1 cellular context compared by ENCODE assay signal in genomic region chr4:5138389-5138788, GRCh38.
TF ChIP-seq lines count a peak whose summit lies in the region.

No MANE protein-coding gene starts in this region.

TF ChIP-seq in A549, 52 proteins besides CTCF, POLR2A, EP300 and RAD21 (continued from another document):
- no peak for TF ChIP-seq ATOH8 (CRISPR knock-in tag; IDR thresholded peaks at IDR 0.05; ENCODE audit: low read depth)
- no peak for TF ChIP-seq HOXB5 (CRISPR knock-in tag; IDR thresholded peaks at IDR 0.05)
- TF ChIP-seq BHLHE40 (IDR thresholded peaks at IDR 0.05; ENCODE audit: low read depth, low read length), result no peak
- TF ChIP-seq FOSL2 (IDR thresholded peaks at IDR 0.05), result no peak
- no peak for TF ChIP-seq FOSL2 (CRISPR knock-in tag; IDR thresholded peaks at IDR 0.05)
- no peak for TF ChIP-seq NPAS2 (CRISPR knock-in tag; IDR thresholded peaks at IDR 0.05; ENCODE audit: borderline replicate concordance)
- no peak for TF ChIP-seq JUNB (IDR thresholded peaks at IDR 0.05)
- no peak for TF ChIP-seq HOXB13 (CRISPR knock-in tag; IDR thresholded peaks at IDR 0.05; ENCODE audit: low read depth)
- TF ChIP-seq KDM5A (IDR thresholded peaks at IDR 0.05), result no peak
- TF ChIP-seq ZC3H11A (IDR thresholded peaks at IDR 0.05), result no peak
- no peak for TF ChIP-seq KDM1A (IDR thresholded peaks at IDR 0.05; ENCODE audit: low read depth)
- TF ChIP-seq MYC (IDR thresholded peaks at IDR 0.05; ENCODE audit: borderline replicate concordance, low read length), result no peak
- no peak for TF ChIP-seq MAZ (IDR thresholded peaks at IDR 0.05; ENCODE audit: borderline replicate concordance, low read depth, low read length)
- TF ChIP-seq, protein P1, sequence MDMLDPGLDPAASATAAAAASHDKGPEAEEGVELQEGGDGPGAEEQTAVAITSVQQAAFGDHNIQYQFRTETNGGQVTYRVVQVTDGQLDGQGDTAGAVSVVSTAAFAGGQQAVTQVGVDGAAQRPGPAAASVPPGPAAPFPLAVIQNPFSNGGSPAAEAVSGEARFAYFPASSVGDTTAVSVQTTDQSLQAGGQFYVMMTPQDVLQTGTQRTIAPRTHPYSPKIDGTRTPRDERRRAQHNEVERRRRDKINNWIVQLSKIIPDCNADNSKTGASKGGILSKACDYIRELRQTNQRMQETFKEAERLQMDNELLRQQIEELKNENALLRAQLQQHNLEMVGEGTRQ (IDR thresholded peaks at IDR 0.05), result no peak
- no peak for TF ChIP-seq SMC3 (IDR thresholded peaks at IDR 0.05)
TF ChIP-seq in A549: peak in this region for 0.
